17 cellular contexts compared by ENCODE assay signal in genomic region chr12:53461591-53461990, GRCh38. TPM values are rescaled to one million over a fixed set of nuclear protein-coding genes. Genes with fewer than 3 reads are reported as not detected.
A peak's percentile ranks its signal among the peaks of the same experiment; 100 is the strongest.
DNase-seq lines count a peak whose midpoint lies in the region; ATAC-seq and TF ChIP-seq lines count a peak whose summit lies in the region.
"Had no signal": no experiment of that assay in that cellular context is flagged by ENCODE, and none has a peak within 500 bp of the region (broad histone marks: within the 10 kb centered on the region; RNA-seq: fewer than 3 reads in every experiment).

No MANE protein-coding gene starts in this region.

- ATAC-seq in left ventricle myocardium superior, result peak; percentile 5
- no peak for ATAC-seq in right cardiac atrium

- intact Hi-C loops in activated CD4-positive, alpha-beta memory T cell treated with anti-CD3 and anti-CD28 coated beads for 36 hours (cut with micrococcal nuclease), result no loop called here
- intact Hi-C loops in left ventricle myocardium superior (cut with micrococcal nuclease) (no loop called here), right cardiac atrium (cut with DNase I) (no loop called here)

- POLR2A ChIA-PET in activated CD4-positive, alpha-beta memory T cell treated with anti-CD3 and anti-CD28 coated beads, Interleukin-2, amount 10 ng/mL, durations not matched to agents 7 days and 5 days (lab: Charles Lee), result interaction anchor here (1.2 to 16.7 kb wide), 3 partner anchors 12 to 140 kb away, joined by 3 to 281 read pairs (median 4); partner anchors contain the start of gene AAAS
- POLR2A ChIA-PET in activated CD4-positive, alpha-beta memory T cell treated with anti-CD3 and anti-CD28 coated beads for 36 hours (lab: Charles Lee), result no interaction called here

- CTCF ChIA-PET in activated CD4-positive, alpha-beta memory T cell treated with anti-CD3 and anti-CD28 coated beads, Interleukin-2, amount 10 ng/mL, durations not matched to agents 7 days and 5 days (lab: Charles Lee), result no interaction called here
- CTCF ChIA-PET in activated CD4-positive, alpha-beta memory T cell treated with anti-CD3 and anti-CD28 coated beads for 36 hours (lab: Charles Lee), result interaction anchor here (1.0 kb wide), 1 partner anchor 47 kb away, joined by 4 read pairs; no protein-coding TSS in a partner anchor

- TF ChIP-seq CTCF in right atrium auricular region (IDR thresholded peaks at IDR 0.05) (no peak), foreskin fibroblast (IDR thresholded peaks at IDR 0.05; ENCODE audit: low read depth, low read length) (no peak)

- H3K4me1 ChIP-seq in right atrium auricular region, result peaks cover 0 to 69% of the 10 kb centered on the region in 2 donors
- peaks cover 3% of the 10 kb centered on the region for H3K4me1 ChIP-seq in right cardiac atrium (ENCODE audit: control insufficient read depth, insufficient read depth, low read length)

- peak overlapping the region in 1 of 2 donors; percentile 55 for H3K27ac ChIP-seq in right atrium auricular region
- peak overlapping the region; percentile 13 for H3K27ac ChIP-seq in right cardiac atrium (ENCODE audit: low read length)
- H3K27ac ChIP-seq: 22Rv1, RWPE1 had no signal

- H3K27me3 ChIP-seq in right atrium auricular region (no peaks in the 10 kb centered on the region), right cardiac atrium (ENCODE audit: control insufficient read depth, insufficient read depth) (no peaks in the 10 kb centered on the region)

- no peak overlapping the region for H3K4me3 Mint-ChIP-seq in activated CD4-positive, alpha-beta memory T cell treated with anti-CD3 and anti-CD28 coated beads, Interleukin-2, amount 10 ng/mL, durations not matched to agents 7 days and 5 days
- H3K4me3 Mint-ChIP-seq in activated CD4-positive, alpha-beta memory T cell treated with anti-CD3 and anti-CD28 coated beads for 36 hours, result no peak overlapping the region

- peaks cover 46% of the 10 kb centered on the region for H3K4me1 Mint-ChIP-seq in activated CD4-positive, alpha-beta memory T cell treated with anti-CD3 and anti-CD28 coated beads, Interleukin-2, amount 10 ng/mL, durations not matched to agents 7 days and 5 days
- H3K4me1 Mint-ChIP-seq in activated CD4-positive, alpha-beta memory T cell treated with anti-CD3 and anti-CD28 coated beads for 36 hours (ENCODE audit: low read depth), result peaks cover 43% of the 10 kb centered on the region

- peaks cover 100% of the 10 kb centered on the region for H3K36me3 ChIP-seq in right atrium auricular region

- no peaks in the 10 kb centered on the region for H3K27me3 Mint-ChIP-seq in activated CD4-positive, alpha-beta memory T cell treated with anti-CD3 and anti-CD28 coated beads, Interleukin-2, amount 10 ng/mL, durations not matched to agents 7 days and 5 days
- H3K27me3 Mint-ChIP-seq in activated CD4-positive, alpha-beta memory T cell treated with anti-CD3 and anti-CD28 coated beads for 36 hours, result no peaks in the 10 kb centered on the region
- H3K27me3 Mint-ChIP-seq: CD4-positive, alpha-beta memory T cell had no signal

- DNase-seq in activated CD4-positive, alpha-beta memory T cell treated with anti-CD3 and anti-CD28 coated beads, Interleukin-2, amount 10 ng/mL, durations not matched to agents 7 days and 5 days, result peak; percentile 9
- no peak for DNase-seq in activated CD4-positive, alpha-beta memory T cell treated with anti-CD3 and anti-CD28 coated beads for 36 hours
- DNase-seq in left ventricle myocardium superior, result no peak
- no peak for DNase-seq in right atrium auricular region (ENCODE audit: low spot score)
- DNase-seq in right cardiac atrium, result no peak
- DNase-seq in Ammon's horn (ENCODE audit: low spot score), result no peak
- no peak for DNase-seq in foreskin fibroblast
- no peak for DNase-seq in Kasumi-1 (lab: John Stamatoyannopoulos, UW)
- DNase-seq: Calu3; CD4-positive, alpha-beta memory T cell; DMS53; H7; NCI-H187 treated with DMSO at 0.1 percent for 48 hours; NCI-H446 had no signal

- no peak overlapping the region for H3K27ac Mint-ChIP-seq in activated CD4-positive, alpha-beta memory T cell treated with anti-CD3 and anti-CD28 coated beads, Interleukin-2, amount 10 ng/mL, durations not matched to agents 7 days and 5 days
- no peak overlapping the region for H3K27ac Mint-ChIP-seq in activated CD4-positive, alpha-beta memory T cell treated with anti-CD3 and anti-CD28 coated beads for 36 hours

- peaks cover 91% of the 10 kb centered on the region for H3K36me3 Mint-ChIP-seq in activated CD4-positive, alpha-beta memory T cell treated with anti-CD3 and anti-CD28 coated beads, Interleukin-2, amount 10 ng/mL, durations not matched to agents 7 days and 5 days (ENCODE audit: low read depth)
- peaks cover 74% of the 10 kb centered on the region for H3K36me3 Mint-ChIP-seq in activated CD4-positive, alpha-beta memory T cell treated with anti-CD3 and anti-CD28 coated beads for 36 hours

- H3K9me3 Mint-ChIP-seq in activated CD4-positive, alpha-beta memory T cell treated with anti-CD3 and anti-CD28 coated beads, Interleukin-2, amount 10 ng/mL, durations not matched to agents 7 days and 5 days, result no peaks in the 10 kb centered on the region
- H3K9me3 Mint-ChIP-seq in activated CD4-positive, alpha-beta memory T cell treated with anti-CD3 and anti-CD28 coated beads for 36 hours, result no peaks in the 10 kb centered on the region
- H3K9me3 Mint-ChIP-seq: CD4-positive, alpha-beta memory T cell had no signal

- H3K4me3 ChIP-seq in right atrium auricular region (no peak overlapping the region), right cardiac atrium (ENCODE audit: low read length) (no peak overlapping the region), foreskin fibroblast (ENCODE audit: low read depth in 1 of 2, low read length in 2 of 2) (no peak overlapping the region)

- no peaks in the 10 kb centered on the region for H3K9me3 ChIP-seq in right atrium auricular region
- H3K9me3 ChIP-seq in right cardiac atrium (ENCODE audit: control insufficient read depth, low read length), result no peaks in the 10 kb centered on the region

- WGBS in right cardiac atrium, result 73% methylated on average over 8 of the region's 8 CpGs

RNA-seq across cellular contexts. Expression of gene PCBP2, which starts 9.7 kb away (rescaled TPM):
- total RNA-seq in activated CD4-positive, alpha-beta memory T cell treated with anti-CD3 and anti-CD28 coated beads, Interleukin-2, amount 10 ng/mL, durations not matched to agents 7 days and 5 days, result 100 to 1,000 TPM; 738 to 756 TPM
- total RNA-seq in activated CD4-positive, alpha-beta memory T cell treated with anti-CD3 and anti-CD28 coated beads for 36 hours, result 100 to 1,000 TPM; 897 to 926 TPM
- 557 TPM for total RNA-seq in left ventricle myocardium superior
- 100 to 1,000 TPM; 288 to 378 TPM for total RNA-seq in right atrium auricular region
- 100 to 1,000 TPM; 575 to 743 (median 588) TPM for total RNA-seq in right cardiac atrium
- polyA plus RNA-seq in right cardiac atrium, result 349 TPM

RNA-seq across cellular contexts. Expression of gene PRR13, which starts 20.1 kb away (rescaled TPM):
- 100 to 1,000 TPM; 242 to 246 TPM for total RNA-seq in activated CD4-positive, alpha-beta memory T cell treated with anti-CD3 and anti-CD28 coated beads, Interleukin-2, amount 10 ng/mL, durations not matched to agents 7 days and 5 days
- 100 to 1,000 TPM; 218 to 221 TPM for total RNA-seq in activated CD4-positive, alpha-beta memory T cell treated with anti-CD3 and anti-CD28 coated beads for 36 hours
- 56.1 TPM for total RNA-seq in left ventricle myocardium superior
- 10 to 100 TPM; 38.8 to 60.6 TPM for total RNA-seq in right atrium auricular region
- total RNA-seq in right cardiac atrium, result 10 to 100 TPM; 66.9 to 85.6 (median 82.6) TPM
- 69.1 TPM for polyA plus RNA-seq in right cardiac atrium

RNA-seq across cellular contexts. Expression of gene MAP3K12, which starts 37.7 kb away (rescaled TPM):
- total RNA-seq in activated CD4-positive, alpha-beta memory T cell treated with anti-CD3 and anti-CD28 coated beads, Interleukin-2, amount 10 ng/mL, durations not matched to agents 7 days and 5 days, result 10 to 100 TPM; 24.8 to 25.7 TPM
- total RNA-seq in activated CD4-positive, alpha-beta memory T cell treated with anti-CD3 and anti-CD28 coated beads for 36 hours, result 10 to 100 TPM; 13.0 to 14.7 TPM
- 4.2 TPM for total RNA-seq in left ventricle myocardium superior
- 1 to 10 TPM; 2.6 to 9.8 TPM for total RNA-seq in right atrium auricular region
- total RNA-seq in right cardiac atrium, result 1 to 10 TPM; 7.7 to 9.6 (median 9.0) TPM
- polyA plus RNA-seq in right cardiac atrium, result 9.2 TPM

RNA-seq across cellular contexts. Expression of gene AMHR2, which starts 37.9 kb away (rescaled TPM):
- not detected for total RNA-seq in activated CD4-positive, alpha-beta memory T cell treated with anti-CD3 and anti-CD28 coated beads, Interleukin-2, amount 10 ng/mL, durations not matched to agents 7 days and 5 days
- not detected for total RNA-seq in activated CD4-positive, alpha-beta memory T cell treated with anti-CD3 and anti-CD28 coated beads for 36 hours
- total RNA-seq in left ventricle myocardium superior, result not detected
- total RNA-seq in right atrium auricular region, result under 1 TPM; 0.37 to 0.47 TPM
- total RNA-seq in right cardiac atrium, result under 1 TPM in 3 of 4 donors, not detected in 1; 0.54 to 0.88 (median 0.82) TPM
- 0.48 TPM for polyA plus RNA-seq in right cardiac atrium
- total RNA-seq: Calu3; CD4-positive, alpha-beta memory T cell had no signal
- polyA plus RNA-seq: BJ; CD4-positive, alpha-beta memory T cell had no signal

RNA-seq across cellular contexts. Expression of gene TARBP2, which starts 39.5 kb away (rescaled TPM):
- total RNA-seq in activated CD4-positive, alpha-beta memory T cell treated with anti-CD3 and anti-CD28 coated beads, Interleukin-2, amount 10 ng/mL, durations not matched to agents 7 days and 5 days, result 10 to 100 TPM; 24.5 to 28.0 TPM
- 10 to 100 TPM; 27.5 to 29.7 TPM for total RNA-seq in activated CD4-positive, alpha-beta memory T cell treated with anti-CD3 and anti-CD28 coated beads for 36 hours
- total RNA-seq in left ventricle myocardium superior, result 10.1 TPM
- 10 to 100 TPM; 11.1 to 18.9 TPM for total RNA-seq in right atrium auricular region
- 10 to 100 TPM; 12.9 to 13.9 (median 13.4) TPM for total RNA-seq in right cardiac atrium
- polyA plus RNA-seq in right cardiac atrium, result 12.8 TPM
